25 cellular contexts compared by ENCODE assay signal in genomic region chr10:98971464-98971863, GRCh38.
"Had no signal": no experiment of that assay in that cellular context is flagged by ENCODE, and none has a peak within 500 bp of the region (broad histone marks: within the 10 kb centered on the region; RNA-seq: fewer than 3 reads in every experiment).

No MANE protein-coding gene starts in this region.

- H3K27ac ChIP-seq: epithelial cell of prostate, esophagus squamous epithelium, gastroesophageal sphincter, ovary, skin epidermis, thoracic aorta had no signal

- H3K36me3 ChIP-seq: esophagus squamous epithelium, gastroesophageal sphincter, ovary, thoracic aorta had no signal

- DNase-seq: activated CD4-positive, alpha-beta memory T cell treated with anti-CD3 and anti-CD28 coated beads for 36 hours; activated CD4-positive, alpha-beta T cell treated with anti-CD3 and anti-CD28 coated beads, Interleukin-2, amount 10 ng/mL, durations not matched to agents 24 days and 14 days; activated CD4-positive, CD25-positive, alpha-beta regulatory T cell treated with anti-CD3 and anti-CD28 coated beads, Interleukin-2, amount 50 U/mL, for 72 hours; activated CD8-positive, alpha-beta memory T cell treated with anti-CD3 and anti-CD28 coated beads, Interleukin-2, amount 50 U/mL, for 4 hours; activated gamma-delta T cell; activated naive CD4-positive, alpha-beta T cell treated with anti-CD3 and anti-CD28 coated beads, Interleukin-2, amount 10 ng/mL, durations not matched to agents 7 days and 5 days; activated naive CD8-positive, alpha-beta T cell treated with anti-CD3 and anti-CD28 coated beads, Interleukin-2, amount 10 ng/mL, durations not matched to agents 7 days and 5 days; activated T-cell treated with anti-CD3 and anti-CD28 coated beads, Interleukin-2, amount 50 U/mL, for 1 hour; amygdala; central memory CD4-positive, alpha-beta T cell; esophagus squamous epithelium; head of caudate nucleus; hippocampal formation; left cardiac atrium; left ventricle myocardium superior; naive thymus-derived CD4-positive, alpha-beta T cell; ovary; stimulated activated CD4-positive, alpha-beta T cell treated with anti-CD3 and anti-CD28 coated beads, Interleukin-12 subunit alpha, Interleukin-12 subunit beta, amount 100 ng/mL, for 4 hours; stimulated activated CD4-positive, alpha-beta T cell treated with anti-CD3 and anti-CD28 coated beads, Interleukin-4, amount 100 ng/mL, for 1 hour; stimulated activated naive CD8-positive, alpha-beta T cell treated with anti-CD3 and anti-CD28 coated beads, Interleukin-15, Interleukin-2, amounts not matched to agents 100 U/mL and 50 U/mL, for 24 hours; T1000 had no signal

- H3K4me3 ChIP-seq: esophagus squamous epithelium, gastroesophageal sphincter, ovary, skin epidermis, thoracic aorta had no signal

- H3K9me3 ChIP-seq: esophagus squamous epithelium, gastroesophageal sphincter, ovary, thoracic aorta had no signal
